ENCODE assay signal across 1 cellular context in the genomic region with DNA sequence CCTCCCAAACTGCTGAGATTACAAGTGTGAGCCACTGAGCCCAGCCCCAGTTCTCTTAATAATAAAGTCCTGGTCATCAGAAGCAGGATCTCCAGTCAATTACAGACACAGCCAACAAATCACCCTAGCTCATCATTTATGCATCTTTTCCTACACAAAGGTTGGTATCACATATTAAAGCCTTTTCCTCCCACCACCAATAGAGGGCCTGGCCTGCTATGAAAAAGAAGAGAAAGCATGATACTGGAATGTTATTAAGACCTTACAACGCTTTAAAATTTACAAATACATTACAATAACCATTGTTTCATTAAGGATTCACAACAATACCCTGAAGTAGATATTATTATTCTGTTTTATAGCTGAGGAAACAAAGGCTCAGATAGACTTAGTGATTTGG.
TF ChIP-seq lines count a peak whose summit lies in the region.

No MANE protein-coding gene starts in this region.

TF ChIP-seq in GM23338, 12 proteins besides CTCF, POLR2A, EP300 and RAD21 (continued from another document):
- TF ChIP-seq, protein P1, sequence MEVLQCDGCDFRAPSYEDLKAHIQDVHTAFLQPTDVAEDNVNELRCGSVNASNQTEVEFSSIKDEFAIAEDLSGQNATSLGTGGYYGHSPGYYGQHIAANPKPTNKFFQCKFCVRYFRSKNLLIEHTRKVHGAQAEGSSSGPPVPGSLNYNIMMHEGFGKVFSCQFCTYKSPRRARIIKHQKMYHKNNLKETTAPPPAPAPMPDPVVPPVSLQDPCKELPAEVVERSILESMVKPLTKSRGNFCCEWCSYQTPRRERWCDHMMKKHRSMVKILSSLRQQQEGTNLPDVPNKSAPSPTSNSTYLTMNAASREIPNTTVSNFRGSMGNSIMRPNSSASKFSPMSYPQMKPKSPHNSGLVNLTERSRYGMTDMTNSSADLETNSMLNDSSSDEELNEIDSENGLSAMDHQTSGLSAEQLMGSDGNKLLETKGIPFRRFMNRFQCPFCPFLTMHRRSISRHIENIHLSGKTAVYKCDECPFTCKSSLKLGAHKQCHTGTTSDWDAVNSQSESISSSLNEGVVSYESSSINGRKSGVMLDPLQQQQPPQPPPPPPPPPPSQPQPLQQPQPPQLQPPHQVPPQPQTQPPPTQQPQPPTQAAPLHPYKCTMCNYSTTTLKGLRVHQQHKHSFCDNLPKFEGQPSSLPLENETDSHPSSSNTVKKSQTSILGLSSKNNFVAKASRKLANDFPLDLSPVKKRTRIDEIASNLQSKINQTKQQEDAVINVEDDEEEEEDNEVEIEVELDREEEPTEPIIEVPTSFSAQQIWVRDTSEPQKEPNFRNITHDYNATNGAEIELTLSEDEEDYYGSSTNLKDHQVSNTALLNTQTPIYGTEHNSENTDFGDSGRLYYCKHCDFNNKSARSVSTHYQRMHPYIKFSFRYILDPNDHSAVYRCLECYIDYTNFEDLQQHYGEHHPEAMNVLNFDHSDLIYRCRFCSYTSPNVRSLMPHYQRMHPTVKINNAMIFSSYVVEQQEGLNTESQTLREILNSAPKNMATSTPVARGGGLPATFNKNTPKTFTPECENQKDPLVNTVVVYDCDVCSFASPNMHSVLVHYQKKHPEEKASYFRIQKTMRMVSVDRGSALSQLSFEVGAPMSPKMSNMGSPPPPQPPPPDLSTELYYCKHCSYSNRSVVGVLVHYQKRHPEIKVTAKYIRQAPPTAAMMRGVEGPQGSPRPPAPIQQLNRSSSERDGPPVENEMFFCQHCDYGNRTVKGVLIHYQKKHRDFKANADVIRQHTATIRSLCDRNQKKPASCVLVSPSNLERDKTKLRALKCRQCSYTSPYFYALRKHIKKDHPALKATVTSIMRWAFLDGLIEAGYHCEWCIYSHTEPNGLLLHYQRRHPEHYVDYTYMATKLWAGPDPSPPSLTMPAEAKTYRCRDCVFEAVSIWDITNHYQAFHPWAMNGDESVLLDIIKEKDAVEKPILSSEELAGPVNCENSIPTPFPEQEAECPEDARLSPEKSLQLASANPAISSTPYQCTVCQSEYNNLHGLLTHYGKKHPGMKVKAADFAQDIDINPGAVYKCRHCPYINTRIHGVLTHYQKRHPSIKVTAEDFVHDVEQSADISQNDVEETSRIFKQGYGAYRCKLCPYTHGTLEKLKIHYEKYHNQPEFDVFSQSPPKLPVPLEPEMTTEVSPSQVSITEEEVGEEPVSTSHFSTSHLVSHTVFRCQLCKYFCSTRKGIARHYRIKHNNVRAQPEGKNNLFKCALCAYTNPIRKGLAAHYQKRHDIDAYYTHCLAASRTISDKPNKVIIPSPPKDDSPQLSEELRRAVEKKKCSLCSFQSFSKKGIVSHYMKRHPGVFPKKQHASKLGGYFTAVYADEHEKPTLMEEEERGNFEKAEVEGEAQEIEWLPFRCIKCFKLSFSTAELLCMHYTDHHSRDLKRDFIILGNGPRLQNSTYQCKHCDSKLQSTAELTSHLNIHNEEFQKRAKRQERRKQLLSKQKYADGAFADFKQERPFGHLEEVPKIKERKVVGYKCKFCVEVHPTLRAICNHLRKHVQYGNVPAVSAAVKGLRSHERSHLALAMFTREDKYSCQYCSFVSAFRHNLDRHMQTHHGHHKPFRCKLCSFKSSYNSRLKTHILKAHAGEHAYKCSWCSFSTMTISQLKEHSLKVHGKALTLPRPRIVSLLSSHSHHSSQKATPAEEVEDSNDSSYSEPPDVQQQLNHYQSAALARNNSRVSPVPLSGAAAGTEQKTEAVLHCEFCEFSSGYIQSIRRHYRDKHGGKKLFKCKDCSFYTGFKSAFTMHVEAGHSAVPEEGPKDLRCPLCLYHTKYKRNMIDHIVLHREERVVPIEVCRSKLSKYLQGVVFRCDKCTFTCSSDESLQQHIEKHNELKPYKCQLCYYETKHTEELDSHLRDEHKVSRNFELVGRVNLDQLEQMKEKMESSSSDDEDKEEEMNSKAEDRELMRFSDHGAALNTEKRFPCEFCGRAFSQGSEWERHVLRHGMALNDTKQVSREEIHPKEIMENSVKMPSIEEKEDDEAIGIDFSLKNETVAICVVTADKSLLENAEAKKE (CRISPR knock-in tag; IDR thresholded peaks at IDR 0.05), result no peak
- TF ChIP-seq, protein P2, sequence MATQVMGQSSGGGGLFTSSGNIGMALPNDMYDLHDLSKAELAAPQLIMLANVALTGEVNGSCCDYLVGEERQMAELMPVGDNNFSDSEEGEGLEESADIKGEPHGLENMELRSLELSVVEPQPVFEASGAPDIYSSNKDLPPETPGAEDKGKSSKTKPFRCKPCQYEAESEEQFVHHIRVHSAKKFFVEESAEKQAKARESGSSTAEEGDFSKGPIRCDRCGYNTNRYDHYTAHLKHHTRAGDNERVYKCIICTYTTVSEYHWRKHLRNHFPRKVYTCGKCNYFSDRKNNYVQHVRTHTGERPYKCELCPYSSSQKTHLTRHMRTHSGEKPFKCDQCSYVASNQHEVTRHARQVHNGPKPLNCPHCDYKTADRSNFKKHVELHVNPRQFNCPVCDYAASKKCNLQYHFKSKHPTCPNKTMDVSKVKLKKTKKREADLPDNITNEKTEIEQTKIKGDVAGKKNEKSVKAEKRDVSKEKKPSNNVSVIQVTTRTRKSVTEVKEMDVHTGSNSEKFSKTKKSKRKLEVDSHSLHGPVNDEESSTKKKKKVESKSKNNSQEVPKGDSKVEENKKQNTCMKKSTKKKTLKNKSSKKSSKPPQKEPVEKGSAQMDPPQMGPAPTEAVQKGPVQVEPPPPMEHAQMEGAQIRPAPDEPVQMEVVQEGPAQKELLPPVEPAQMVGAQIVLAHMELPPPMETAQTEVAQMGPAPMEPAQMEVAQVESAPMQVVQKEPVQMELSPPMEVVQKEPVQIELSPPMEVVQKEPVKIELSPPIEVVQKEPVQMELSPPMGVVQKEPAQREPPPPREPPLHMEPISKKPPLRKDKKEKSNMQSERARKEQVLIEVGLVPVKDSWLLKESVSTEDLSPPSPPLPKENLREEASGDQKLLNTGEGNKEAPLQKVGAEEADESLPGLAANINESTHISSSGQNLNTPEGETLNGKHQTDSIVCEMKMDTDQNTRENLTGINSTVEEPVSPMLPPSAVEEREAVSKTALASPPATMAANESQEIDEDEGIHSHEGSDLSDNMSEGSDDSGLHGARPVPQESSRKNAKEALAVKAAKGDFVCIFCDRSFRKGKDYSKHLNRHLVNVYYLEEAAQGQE (IDR thresholded peaks at IDR 0.05; ENCODE audit: unreplicated experiment), result no peak
- TF ChIP-seq, protein P3, sequence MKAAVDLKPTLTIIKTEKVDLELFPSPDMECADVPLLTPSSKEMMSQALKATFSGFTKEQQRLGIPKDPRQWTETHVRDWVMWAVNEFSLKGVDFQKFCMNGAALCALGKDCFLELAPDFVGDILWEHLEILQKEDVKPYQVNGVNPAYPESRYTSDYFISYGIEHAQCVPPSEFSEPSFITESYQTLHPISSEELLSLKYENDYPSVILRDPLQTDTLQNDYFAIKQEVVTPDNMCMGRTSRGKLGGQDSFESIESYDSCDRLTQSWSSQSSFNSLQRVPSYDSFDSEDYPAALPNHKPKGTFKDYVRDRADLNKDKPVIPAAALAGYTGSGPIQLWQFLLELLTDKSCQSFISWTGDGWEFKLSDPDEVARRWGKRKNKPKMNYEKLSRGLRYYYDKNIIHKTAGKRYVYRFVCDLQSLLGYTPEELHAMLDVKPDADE (IDR thresholded peaks at IDR 0.05), result no peak
- TF ChIP-seq EZH2phosphoT487 (IDR thresholded peaks at IDR 0.05; ENCODE audit: unreplicated experiment), result no peak
